ENCODE assay signal across 8 cellular contexts in the genomic region with DNA sequence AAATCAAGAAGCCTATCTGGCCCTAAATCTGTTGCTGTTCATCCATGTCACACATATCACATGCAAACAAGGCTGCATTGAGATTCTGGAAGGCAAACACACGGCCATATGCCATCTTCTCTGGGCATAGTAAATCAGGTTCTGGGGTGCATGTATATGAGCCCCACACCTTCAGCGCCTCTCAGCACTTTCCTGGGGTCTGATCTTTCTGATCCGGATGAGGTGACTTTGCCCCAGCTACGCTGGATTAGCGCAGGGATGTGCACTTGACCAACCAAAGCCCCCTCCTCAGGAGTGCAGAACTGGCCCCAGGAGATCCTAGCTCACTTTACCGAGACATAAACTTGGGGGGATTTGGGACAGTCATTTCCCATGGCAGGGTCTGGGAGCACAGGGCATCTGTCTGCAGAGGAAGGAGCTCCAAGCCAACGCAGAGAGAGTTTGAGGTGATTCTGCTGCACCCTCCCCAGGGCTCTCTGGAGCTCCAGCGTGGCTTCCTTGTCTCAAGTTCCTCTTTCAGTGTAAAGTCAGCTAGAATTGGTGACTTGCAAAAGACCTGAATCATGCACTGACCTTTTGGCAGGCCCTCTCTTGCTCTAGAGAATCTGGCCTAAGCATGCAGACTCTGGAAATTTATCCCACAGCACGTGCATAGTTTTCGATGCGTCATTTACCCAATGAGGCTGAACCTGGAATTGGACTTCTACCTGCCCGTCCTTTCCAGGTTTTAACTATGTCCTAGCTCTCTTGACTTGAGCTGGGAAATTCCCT.
DNase-seq lines count a peak whose midpoint lies in the region; ATAC-seq and TF ChIP-seq lines count a peak whose summit lies in the region.

No MANE protein-coding gene starts in this region.

- no peak for TF ChIP-seq CTCF in nephron progenitor cell (IDR thresholded peaks at IDR 0.05)

- peaks cover 13% of the 10 kb centered on the region for H3K36me3 Mint-ChIP-seq in effector memory CD8-positive, alpha-beta T cell (ENCODE audit: insufficient read depth)
- no peaks in the 10 kb centered on the region for H3K36me3 Mint-ChIP-seq in nephron progenitor cell (ENCODE audit: low read depth)

- no peaks in the 10 kb centered on the region for H3K9me3 Mint-ChIP-seq in effector memory CD8-positive, alpha-beta T cell
- H3K9me3 Mint-ChIP-seq in nephron progenitor cell, result no peaks in the 10 kb centered on the region

- ATAC-seq in GM19463 (IDR thresholded peaks at IDR 0.05; ENCODE audit: unreplicated experiment), result peak; percentile 18
- no peak for ATAC-seq in effector memory CD8-positive, alpha-beta T cell (replicated peaks)

- DNase-seq in AG20443 (ENCODE audit: low spot score), result peak; percentile 38
- peak; percentile 89 for DNase-seq in OCI-M1 (lab: John Stamatoyannopoulos, UW)
- no peak for DNase-seq in effector memory CD8-positive, alpha-beta T cell
- no peak for DNase-seq in nephron progenitor cell
- no peak for DNase-seq in foreskin melanocyte
- DNase-seq in HCEC 1CT, result no peak
- no peak for DNase-seq in NCI-H2081 (lab: John Stamatoyannopoulos, UW)

- H3K27me3 Mint-ChIP-seq in effector memory CD8-positive, alpha-beta T cell, result no peaks in the 10 kb centered on the region
- H3K27me3 Mint-ChIP-seq in nephron progenitor cell (ENCODE audit: low read depth, poor library complexity), result peaks cover 11% of the 10 kb centered on the region

- H3K27ac Mint-ChIP-seq in effector memory CD8-positive, alpha-beta T cell, result peak overlapping the region; percentile 96 to 97
- H3K27ac Mint-ChIP-seq in nephron progenitor cell, result peak overlapping the region; percentile 49

- peaks cover 64 to 71% of the 10 kb centered on the region in 2 donors for H3K4me1 Mint-ChIP-seq in effector memory CD8-positive, alpha-beta T cell (ENCODE audit: low read depth in 2 of 2)
- peaks cover 44% of the 10 kb centered on the region for H3K4me1 Mint-ChIP-seq in nephron progenitor cell

- no peak overlapping the region for H3K4me3 Mint-ChIP-seq in effector memory CD8-positive, alpha-beta T cell
- no peak overlapping the region for H3K4me3 Mint-ChIP-seq in nephron progenitor cell

Comparison
In these comparisons a context has a peak if more than half of its experiments do, and no peak if none do; other contexts are left out.
1. DNase-seq: peak in AG20443 (single experiment) and OCI-M1 (single experiment); none in effector memory CD8-positive, alpha-beta T cell (0 of 3), nephron progenitor cell (single experiment), foreskin melanocyte (single experiment), HCEC 1CT (single experiment) and NCI-H2081 (0 of 2).